ENCODE assay signal across 20 cellular contexts in the genomic region with DNA sequence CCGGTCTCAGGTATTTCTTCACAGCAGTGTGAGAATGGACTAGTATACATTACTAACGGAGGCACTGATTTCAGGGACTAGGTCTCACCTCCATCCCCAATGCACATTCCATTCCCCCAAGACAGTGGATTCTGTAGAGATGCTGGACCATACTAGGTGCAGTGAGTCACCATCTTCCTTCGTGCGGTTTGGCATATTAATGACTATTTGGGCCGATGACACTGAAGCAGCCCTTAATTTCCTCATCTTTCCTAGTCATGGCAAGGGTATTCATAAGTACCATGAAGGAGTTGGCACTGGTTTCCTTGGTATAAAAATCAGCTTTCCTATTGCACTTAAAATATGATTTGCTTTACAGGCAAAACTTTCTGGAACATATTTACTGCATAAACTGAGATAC.
DNase-seq lines count a peak whose midpoint lies in the region; ATAC-seq and TF ChIP-seq lines count a peak whose summit lies in the region.
"Had no signal": no experiment of that assay in that cellular context is flagged by ENCODE, and none has a peak within 500 bp of the region (broad histone marks: within the 10 kb centered on the region; RNA-seq: fewer than 3 reads in every experiment).

No MANE protein-coding gene starts in this region.

- ATAC-seq in T-cell (replicated peaks in 1 of 4), result no peak
- ATAC-seq in body of pancreas, result no peak
- ATAC-seq in PC-3, result no peak

- H3K27me3 ChIP-seq in body of pancreas, result no peaks in the 10 kb centered on the region
- no peaks in the 10 kb centered on the region for H3K27me3 ChIP-seq in PC-3 (ENCODE audit: low read length)
- H3K27me3 ChIP-seq: BLaER1, colonic mucosa had no signal

- H3K4me2 ChIP-seq in PC-3 (ENCODE audit: low read length), result no peak overlapping the region
- H3K4me2 ChIP-seq: BLaER1 had no signal

- peaks cover 68% of the 10 kb centered on the region for H3K36me3 Mint-ChIP-seq in T-cell

- no peak overlapping the region for H3K4me3 Mint-ChIP-seq in T-cell
- H3K4me3 Mint-ChIP-seq: IgD-negative memory B cell had no signal

- H3K9ac ChIP-seq in PC-3 (ENCODE audit: low read length), result no peak overlapping the region
- H3K9ac ChIP-seq: BLaER1 had no signal

- H3K4me1 ChIP-seq in body of pancreas, result no peaks in the 10 kb centered on the region
- H3K4me1 ChIP-seq in PC-3 (ENCODE audit: insufficient read depth, low read length), result no peaks in the 10 kb centered on the region
- H3K4me1 ChIP-seq: colonic mucosa had no signal

- CTCF ChIA-PET in T-cell (lab: Charles Lee), result interaction anchor here (0.6 to 1.4 kb wide), 4 partner anchors 43 to 207 kb away, joined by 3 read pairs; no protein-coding TSS in a partner anchor
- CTCF ChIA-PET in PC-3 (lab: Charles Lee), result interaction anchor here (0.6 kb wide), 1 partner anchor 153 kb away, joined by 3 read pairs; no protein-coding TSS in a partner anchor

- peaks cover 78 to 95% (median 93%) of the 10 kb centered on the region in 3 donors for H3K4me1 Mint-ChIP-seq in T-cell

- no peak overlapping the region for H2AFZ ChIP-seq in PC-3 (ENCODE audit: low read length)

- peak overlapping the region; percentile 96 for H3K27ac Mint-ChIP-seq in T-cell
- H3K27ac Mint-ChIP-seq: IgD-negative memory B cell, progenitor cell of endocrine pancreas had no signal

- intact Hi-C loops in body of pancreas (cut with DNase I) (no loop called here), PC-3 (cut with micrococcal nuclease) (no loop called here)

- no peak overlapping the region for H3K4me3 ChIP-seq in fibroblast of mammary gland (ENCODE audit: control insufficient read depth, low read depth, low read length)
- no peak overlapping the region for H3K4me3 ChIP-seq in body of pancreas
- H3K4me3 ChIP-seq in PC-3 (ENCODE audit: low read length), result no peak overlapping the region
- H3K4me3 ChIP-seq: BLaER1, colonic mucosa had no signal

- H3K27me3 Mint-ChIP-seq in T-cell, result no peaks in the 10 kb centered on the region
- H3K27me3 Mint-ChIP-seq: IgD-negative memory B cell, progenitor cell of endocrine pancreas had no signal

- 89 to 91% methylated on average over 5 of the region's 5 CpGs for WGBS in body of pancreas, 2 donors

- no peaks in the 10 kb centered on the region for H4K20me1 ChIP-seq in PC-3 (ENCODE audit: low read length)

- H3K36me3 ChIP-seq in body of pancreas (replicated peaks in 1 of 2; ENCODE audit: insufficient read depth in 1 of 2, low read depth in 2 of 2), result no peaks in the 10 kb centered on the region
- H3K36me3 ChIP-seq in PC-3 (ENCODE audit: low read depth, low read length), result no peaks in the 10 kb centered on the region
- H3K36me3 ChIP-seq: colonic mucosa had no signal

- POLR2A ChIA-PET in T-cell (lab: Charles Lee), result no interaction called here
- POLR2A ChIA-PET in PC-3 (lab: Charles Lee; ENCODE audit: unreplicated experiment), result no interaction called here

- no peak overlapping the region for H3K27ac ChIP-seq in body of pancreas
- H3K27ac ChIP-seq in PC-3 (ENCODE audit: low read length), result no peak overlapping the region
- H3K27ac ChIP-seq: BLaER1, colonic mucosa had no signal

- TF ChIP-seq POLR2A in body of pancreas (IDR thresholded peaks at IDR 0.05), result no peak

- no peaks in the 10 kb centered on the region for H3K9me2 ChIP-seq in PC-3 (replicated peaks; ENCODE audit: low read length)

- H3F3A ChIP-seq in PC-3 (ENCODE audit: low read length, unreplicated experiment), result no peaks in the 10 kb centered on the region

- no peaks in the 10 kb centered on the region for H3K79me2 ChIP-seq in PC-3 (ENCODE audit: low read length)

- H3K9me3 ChIP-seq in body of pancreas (no peaks in the 10 kb centered on the region), PC-3 (ENCODE audit: low read length) (no peaks in the 10 kb centered on the region)
- H3K9me3 ChIP-seq: colonic mucosa had no signal

- TF ChIP-seq CTCF in fibroblast of mammary gland (conservative IDR thresholded peaks at IDR 0.05; ENCODE audit: control insufficient read depth, insufficient read depth, low read depth, low read length), result no peak
- TF ChIP-seq CTCF in body of pancreas (IDR thresholded peaks at IDR 0.05), result no peak
- no peak for TF ChIP-seq CTCF in PC-3 (conservative IDR thresholded peaks at IDR 0.05; ENCODE audit: low read depth, low read length)

- DNase-seq in AG20443 (ENCODE audit: low spot score) (peak; percentile 74), Daoy (ENCODE audit: low read depth) (peak; percentile 61), T-cell (no peak), fibroblast of mammary gland (ENCODE audit: low read depth) (peak; percentile 88), NCI-H446 (lab: John Stamatoyannopoulos, UW) (no peak), body of pancreas (no peak), PC-3 (no peak)
- DNase-seq: activated CD4-positive, alpha-beta T cell treated with anti-CD3 and anti-CD28 coated beads, Interleukin-2, amount 50 U/mL, for 1 hour; aorta; colonic mucosa; foreskin melanocyte; mesendoderm; MV-4-11; NCI-H187 treated with DMSO at 0.1 percent for 48 hours; NCI-H446 treated with DMSO at 0.1 percent for 48 hours; small intestine; stimulated activated CD4-positive, alpha-beta T cell treated with anti-CD3 and anti-CD28 coated beads, Interleukin-4, amount 100 ng/mL, for 24 hours had no signal

- BruUV-seq in PC-3 (replicated peaks; lab: Mats Ljungman, UMichigan), result no TSS peak

- peaks cover 0 to 3% (median 0%) of the 10 kb centered on the region in 3 donors for H3K9me3 Mint-ChIP-seq in T-cell
- H3K9me3 Mint-ChIP-seq: IgD-negative memory B cell had no signal

Comparison
In these comparisons a context has a peak if more than half of its experiments do, and no peak if none do; other contexts are left out.
1. DNase-seq: peak in AG20443 (single experiment), Daoy (single experiment) and fibroblast of mammary gland (single experiment); none in T-cell (0 of 34), NCI-H446 (0 of 2), body of pancreas (0 of 4) and PC-3 (single experiment).